In genomic region chr5:96902876-96903275, GRCh38 we compare ENCODE assay signal across 14 cellular contexts. TPM values are rescaled to one million over a fixed set of nuclear protein-coding genes. Genes with fewer than 3 reads are reported as not detected.
A peak's percentile ranks its signal among the peaks of the same experiment; 100 is the strongest.
DNase-seq lines count a peak whose midpoint lies in the region; ATAC-seq lines count a peak whose summit lies in the region.
"Had no signal": no experiment of that assay in that cellular context is flagged by ENCODE, and none has a peak within 500 bp of the region (broad histone marks: within the 10 kb centered on the region; RNA-seq: fewer than 3 reads in every experiment).

No MANE protein-coding gene starts in this region.

- no peaks in the 10 kb centered on the region for H3F3A ChIP-seq in GM23248 (ENCODE audit: insufficient read depth)

- H3K9me3 ChIP-seq in GM23248 (ENCODE audit: low read depth), result no peaks in the 10 kb centered on the region
- H3K9me3 ChIP-seq: HAP-1 had no signal

- ATAC-seq in activated naive CD8-positive, alpha-beta T cell treated with anti-CD3 and anti-CD28 coated beads, Interleukin-2, amount 50 U/mL, for 24 hours, result no peak
- ATAC-seq in activated T-helper 17 cell treated with anti-CD3 and anti-CD28 coated beads, Interleukin-2, amount 50 U/mL, for 72 hours (replicated peaks), result no peak
- no peak for ATAC-seq in stimulated activated effector memory CD8-positive, alpha-beta T cell treated with anti-CD3 and anti-CD28 coated beads, Interleukin-12 subunit alpha, Interleukin-12 subunit beta, amount 100 ng/mL, for 72 hours
- ATAC-seq: CD8-positive, alpha-beta T cell; GM12878 had no signal

- no peak overlapping the region for H3K4me3 Mint-ChIP-seq in activated naive CD8-positive, alpha-beta T cell treated with anti-CD3 and anti-CD28 coated beads for 36 hours
- H3K4me3 Mint-ChIP-seq in activated naive CD8-positive, alpha-beta T cell treated with anti-CD3 and anti-CD28 coated beads, Interleukin-2, amount 50 U/mL, for 24 hours, result no peak overlapping the region
- H3K4me3 Mint-ChIP-seq in activated T-helper 17 cell treated with anti-CD3 and anti-CD28 coated beads, Interleukin-2, amount 50 U/mL, for 72 hours, result no peak overlapping the region
- no peak overlapping the region for H3K4me3 Mint-ChIP-seq in stimulated activated effector memory CD8-positive, alpha-beta T cell treated with anti-CD3 and anti-CD28 coated beads, Interleukin-12 subunit alpha, Interleukin-12 subunit beta, amount 100 ng/mL, for 72 hours
- H3K4me3 Mint-ChIP-seq: B cell; CD8-positive, alpha-beta T cell had no signal

- H2AFZ ChIP-seq in GM23248, result no peak overlapping the region

- H3K27me3 ChIP-seq in GM23248 (replicated peaks; ENCODE audit: insufficient read depth), result no peaks in the 10 kb centered on the region
- H3K27me3 ChIP-seq: BLaER1 treated with 17β-estradiol and CSF1 and Interleukin-3, amounts not matched to agents 10 nM and 100 nM had no signal

- H3K4me3 ChIP-seq in GM23248, result no peak overlapping the region
- H3K4me3 ChIP-seq: BLaER1 treated with 17β-estradiol and CSF1 and Interleukin-3, amounts not matched to agents 10 nM and 100 nM; GM12878; HAP-1 had no signal

- DNase-seq in activated naive CD8-positive, alpha-beta T cell treated with anti-CD3 and anti-CD28 coated beads for 36 hours, result no peak
- no peak for DNase-seq in activated naive CD8-positive, alpha-beta T cell treated with anti-CD3 and anti-CD28 coated beads, Interleukin-2, amount 50 U/mL, for 24 hours
- DNase-seq in GM23248 (peak; percentile 12), cardiac septum (ENCODE audit: low spot score) (no peak), SHP77 (lab: John Stamatoyannopoulos, UW) (no peak)
- DNase-seq in stimulated activated effector memory CD8-positive, alpha-beta T cell treated with anti-CD3 and anti-CD28 coated beads, Interleukin-12 subunit alpha, Interleukin-12 subunit beta, amount 100 ng/mL, for 72 hours (ENCODE audit: low spot score in 2 of 2), result no peak
- DNase-seq: Calu3; CD8-positive, alpha-beta T cell; DMS79 treated with DMSO at 0.1 percent for 48 hours had no signal

- no peaks in the 10 kb centered on the region for H3K4me1 ChIP-seq in GM23248 (ENCODE audit: insufficient read depth)
- H3K4me1 ChIP-seq: HAP-1 had no signal

- H3K36me3 ChIP-seq in GM23248 (ENCODE audit: low read depth), result no peaks in the 10 kb centered on the region
- H3K36me3 ChIP-seq: HAP-1 had no signal

- no peaks in the 10 kb centered on the region for H3K9me3 Mint-ChIP-seq in activated naive CD8-positive, alpha-beta T cell treated with anti-CD3 and anti-CD28 coated beads for 36 hours
- no peaks in the 10 kb centered on the region for H3K9me3 Mint-ChIP-seq in activated naive CD8-positive, alpha-beta T cell treated with anti-CD3 and anti-CD28 coated beads, Interleukin-2, amount 50 U/mL, for 24 hours
- H3K9me3 Mint-ChIP-seq in activated T-helper 17 cell treated with anti-CD3 and anti-CD28 coated beads, Interleukin-2, amount 50 U/mL, for 72 hours, result no peaks in the 10 kb centered on the region
- no peaks in the 10 kb centered on the region for H3K9me3 Mint-ChIP-seq in stimulated activated effector memory CD8-positive, alpha-beta T cell treated with anti-CD3 and anti-CD28 coated beads, Interleukin-12 subunit alpha, Interleukin-12 subunit beta, amount 100 ng/mL, for 72 hours
- H3K9me3 Mint-ChIP-seq: CD8-positive, alpha-beta T cell had no signal

- H3K27ac ChIP-seq in GM23248, result no peak overlapping the region
- H3K27ac ChIP-seq: BLaER1 treated with 17β-estradiol and CSF1 and Interleukin-3, amounts not matched to agents 10 nM and 100 nM had no signal

- H3K9ac ChIP-seq in GM23248, result no peak overlapping the region
- H3K9ac ChIP-seq: BLaER1 treated with 17β-estradiol and CSF1 and Interleukin-3, amounts not matched to agents 10 nM and 100 nM had no signal

- H3K9me2 ChIP-seq in GM23248 (ENCODE audit: insufficient read depth), result no peaks in the 10 kb centered on the region

- H4K20me1 ChIP-seq in GM23248 (ENCODE audit: insufficient read depth), result no peaks in the 10 kb centered on the region
- H4K20me1 ChIP-seq: BLaER1 treated with 17β-estradiol and CSF1 and Interleukin-3, amounts not matched to agents 10 nM and 100 nM had no signal

- H3K27me3 Mint-ChIP-seq in activated naive CD8-positive, alpha-beta T cell treated with anti-CD3 and anti-CD28 coated beads for 36 hours, result no peaks in the 10 kb centered on the region
- H3K27me3 Mint-ChIP-seq in activated naive CD8-positive, alpha-beta T cell treated with anti-CD3 and anti-CD28 coated beads, Interleukin-2, amount 50 U/mL, for 24 hours, result no peaks in the 10 kb centered on the region
- no peaks in the 10 kb centered on the region for H3K27me3 Mint-ChIP-seq in activated T-helper 17 cell treated with anti-CD3 and anti-CD28 coated beads, Interleukin-2, amount 50 U/mL, for 72 hours
- H3K27me3 Mint-ChIP-seq: B cell had no signal

- peak overlapping the region; percentile 48 for H3K27ac Mint-ChIP-seq in activated naive CD8-positive, alpha-beta T cell treated with anti-CD3 and anti-CD28 coated beads for 36 hours
- no peak overlapping the region for H3K27ac Mint-ChIP-seq in activated naive CD8-positive, alpha-beta T cell treated with anti-CD3 and anti-CD28 coated beads, Interleukin-2, amount 50 U/mL, for 24 hours
- H3K27ac Mint-ChIP-seq in activated T-helper 17 cell treated with anti-CD3 and anti-CD28 coated beads, Interleukin-2, amount 50 U/mL, for 72 hours, result peak overlapping the region; percentile 43
- peak overlapping the region; percentile 78 for H3K27ac Mint-ChIP-seq in stimulated activated effector memory CD8-positive, alpha-beta T cell treated with anti-CD3 and anti-CD28 coated beads, Interleukin-12 subunit alpha, Interleukin-12 subunit beta, amount 100 ng/mL, for 72 hours
- H3K27ac Mint-ChIP-seq: CD8-positive, alpha-beta T cell had no signal

- H3K4me1 Mint-ChIP-seq in activated naive CD8-positive, alpha-beta T cell treated with anti-CD3 and anti-CD28 coated beads for 36 hours, result peaks cover 8% of the 10 kb centered on the region
- peaks cover 13% of the 10 kb centered on the region for H3K4me1 Mint-ChIP-seq in activated naive CD8-positive, alpha-beta T cell treated with anti-CD3 and anti-CD28 coated beads, Interleukin-2, amount 50 U/mL, for 24 hours
- peaks cover 15% of the 10 kb centered on the region for H3K4me1 Mint-ChIP-seq in activated T-helper 17 cell treated with anti-CD3 and anti-CD28 coated beads, Interleukin-2, amount 50 U/mL, for 72 hours
- H3K4me1 Mint-ChIP-seq in stimulated activated effector memory CD8-positive, alpha-beta T cell treated with anti-CD3 and anti-CD28 coated beads, Interleukin-12 subunit alpha, Interleukin-12 subunit beta, amount 100 ng/mL, for 72 hours, result peaks cover 37% of the 10 kb centered on the region

- H3K4me2 ChIP-seq in GM23248 (ENCODE audit: unreplicated experiment), result no peak overlapping the region
- H3K4me2 ChIP-seq: BLaER1 treated with 17β-estradiol and CSF1 and Interleukin-3, amounts not matched to agents 10 nM and 100 nM had no signal

- in situ Hi-C loops in GM23248 (cut with MboI), result no loop called here

- H3K36me3 Mint-ChIP-seq in activated naive CD8-positive, alpha-beta T cell treated with anti-CD3 and anti-CD28 coated beads for 36 hours, result peaks cover 32% of the 10 kb centered on the region
- peaks cover 47% of the 10 kb centered on the region for H3K36me3 Mint-ChIP-seq in activated naive CD8-positive, alpha-beta T cell treated with anti-CD3 and anti-CD28 coated beads, Interleukin-2, amount 50 U/mL, for 24 hours (ENCODE audit: low read depth)
- peaks cover 90% of the 10 kb centered on the region for H3K36me3 Mint-ChIP-seq in activated T-helper 17 cell treated with anti-CD3 and anti-CD28 coated beads, Interleukin-2, amount 50 U/mL, for 72 hours (ENCODE audit: low read depth)
- peaks cover 100% of the 10 kb centered on the region for H3K36me3 Mint-ChIP-seq in stimulated activated effector memory CD8-positive, alpha-beta T cell treated with anti-CD3 and anti-CD28 coated beads, Interleukin-12 subunit alpha, Interleukin-12 subunit beta, amount 100 ng/mL, for 72 hours

- WGBS in GM23248 (ENCODE audit: low coverage in 1 of 2, low lambda C conversion rate in 2 of 2, missing lambda C conversion rate in 2 of 2), 2 experiments, result 96 to 98% methylated on average over 3 of the region's 3 CpGs

- intact Hi-C loops in cardiac septum (cut with DNase I), result no loop called here

- no peaks in the 10 kb centered on the region for H3K79me2 ChIP-seq in GM23248 (ENCODE audit: insufficient read depth)

RNA-seq across cellular contexts. Expression of gene ERAP2, which starts 26.6 kb away (rescaled TPM):
- total RNA-seq in activated naive CD8-positive, alpha-beta T cell treated with anti-CD3 and anti-CD28 coated beads for 36 hours, result 10 to 100 TPM; 44.8 to 47.1 TPM
- 0.38 and 1.8 TPM in 2 replicates for total RNA-seq in GM23248 (2014; rRNA removed; shearing (Covaris generic))
- polyA plus RNA-seq in GM23248 (2016; fragmentation: Nextera tagmentation; extraction: Ambion mirVana), result 0.32 and 1.1 TPM in 2 replicates
- total RNA-seq in activated T-helper 17 cell treated with anti-CD3 and anti-CD28 coated beads, Interleukin-2, amount 50 U/mL, for 72 hours, result 10 to 100 TPM; 37.2 to 74.0 TPM
- 4.8 TPM for total RNA-seq in cardiac septum

RNA-seq across cellular contexts. Expression of gene LNPEP, which starts 33.0 kb away (rescaled TPM):
- total RNA-seq in activated naive CD8-positive, alpha-beta T cell treated with anti-CD3 and anti-CD28 coated beads for 36 hours, result 10 to 100 TPM; 41.4 to 41.5 TPM
- 20.1 and 30.1 TPM in 2 replicates for total RNA-seq in GM23248 (2014; rRNA removed; shearing (Covaris generic))
- polyA plus RNA-seq in GM23248 (2016; fragmentation: Nextera tagmentation; extraction: Ambion mirVana), result 6.8 and 7.3 TPM in 2 replicates
- 10 to 100 TPM; 45.0 to 52.7 TPM for total RNA-seq in activated T-helper 17 cell treated with anti-CD3 and anti-CD28 coated beads, Interleukin-2, amount 50 U/mL, for 72 hours
- total RNA-seq in cardiac septum, result 61.4 TPM
